ENCODE assay signal across 7 cellular contexts in genomic region chr5:125313555-125313954, GRCh38.
"Had no signal": no experiment of that assay in that cellular context is flagged by ENCODE, and none has a peak within 500 bp of the region (broad histone marks: within the 10 kb centered on the region; RNA-seq: fewer than 3 reads in every experiment).

No MANE protein-coding gene starts in this region.

- H3K27ac ChIP-seq: GM23248, KMS-11 had no signal

- DNase-seq: GM23248, GOT3, H7, KBM-7 had no signal

- H3K4me2 ChIP-seq: KMS-11 had no signal

- H3K9ac ChIP-seq: GM23248, KMS-11 had no signal

- H2AFZ ChIP-seq: GM23248 had no signal

- ATAC-seq: HCT116 had no signal

- H3K4me3 ChIP-seq: GM23248, HAP-1 had no signal

- H3K36me3 ChIP-seq: HAP-1 had no signal

- H3K9me3 ChIP-seq: HAP-1 had no signal
